ENCODE assay signal across 17 cellular contexts in the genomic region with DNA sequence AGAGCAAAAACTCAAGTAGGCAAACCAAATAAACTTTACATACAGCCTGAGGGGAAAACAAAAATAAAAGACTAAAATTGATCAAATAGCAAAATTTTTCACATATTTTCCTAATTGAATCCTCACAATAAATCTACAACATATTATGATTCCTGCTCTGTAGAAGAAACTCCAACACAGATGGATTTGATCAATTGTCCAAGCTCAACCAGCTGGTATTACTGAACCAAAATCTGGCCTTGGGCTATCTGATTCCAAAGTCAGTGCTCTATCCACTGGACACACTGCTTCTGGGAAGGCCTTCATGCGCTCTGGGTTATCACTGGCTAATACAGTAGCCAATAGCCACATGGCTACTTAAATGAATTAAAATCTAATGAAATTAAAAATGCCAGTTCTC. TPM values are rescaled to one million over a fixed set of nuclear protein-coding genes. Genes with fewer than 3 reads are reported as not detected.
DNase-seq lines count a peak whose midpoint lies in the region; ATAC-seq, FAIRE-seq and TF ChIP-seq lines count a peak whose summit lies in the region.
"Had no signal": no experiment of that assay in that cellular context is flagged by ENCODE, and none has a peak within 500 bp of the region (broad histone marks: within the 10 kb centered on the region; RNA-seq: fewer than 3 reads in every experiment).

No MANE protein-coding gene starts in this region.

- no peaks in the 10 kb centered on the region for H3K27me3 ChIP-seq in BE2C
- no peaks in the 10 kb centered on the region for H3K27me3 ChIP-seq in esophagus squamous epithelium
- H3K27me3 ChIP-seq in spleen (replicated peaks in 1 of 7): no peaks in the 10 kb centered on the region
- H3K27me3 ChIP-seq: BLaER1 had no signal

- peak overlapping the region; percentile 51 for H3K27ac Mint-ChIP-seq in activated T-helper 17 cell treated with anti-CD3 and anti-CD28 coated beads, Interleukin-2, amount 50 U/mL, for 72 hours
- H3K27ac Mint-ChIP-seq: HFFc6 had no signal

- H3K4me3 Mint-ChIP-seq in activated T-helper 17 cell treated with anti-CD3 and anti-CD28 coated beads, Interleukin-2, amount 50 U/mL, for 72 hours: no peak overlapping the region
- H3K4me3 Mint-ChIP-seq: CD8-positive, alpha-beta memory T cell; HFFc6 had no signal

- CTCF ChIA-PET in A549 (lab: Yijun Ruan, JAX): interaction anchor here (0.8 kb wide), 1 partner anchor 48 kb away, joined by 3 read pairs; no protein-coding TSS in a partner anchor

- H3K9me3 ChIP-seq in A549 (no peaks in the 10 kb centered on the region), BE2C (no peaks in the 10 kb centered on the region), esophagus squamous epithelium (no peaks in the 10 kb centered on the region), spleen (no peaks in the 10 kb centered on the region)
- H3K9me3 ChIP-seq: BLaER1, Caco-2 had no signal

- peaks cover 2% of the 10 kb centered on the region for H3K4me1 Mint-ChIP-seq in activated T-helper 17 cell treated with anti-CD3 and anti-CD28 coated beads, Interleukin-2, amount 50 U/mL, for 72 hours

- DNase-seq in A549 (ENCODE audit: low read depth in 1 of 2, low spot score in 1 of 2) (no peak), BE2C (peak; percentile 27), fibroblast of gingiva (ENCODE audit: low read depth) (peak; percentile 45), GM13976 (ENCODE audit: low spot score) (no peak), SW480 (ENCODE audit: low spot score) (no peak), esophagus squamous epithelium (lab: John Stamatoyannopoulos, UW) (no peak), spleen (no peak)
- DNase-seq: Caco-2; CD8-positive, alpha-beta memory T cell; DMS53; GOT3; HCEC 1CT; HFFc6 had no signal

- H3K9me3 Mint-ChIP-seq in activated T-helper 17 cell treated with anti-CD3 and anti-CD28 coated beads, Interleukin-2, amount 50 U/mL, for 72 hours: no peaks in the 10 kb centered on the region
- H3K9me3 Mint-ChIP-seq: CD8-positive, alpha-beta memory T cell; HFFc6 had no signal

- no peaks in the 10 kb centered on the region for H3K27me3 Mint-ChIP-seq in activated T-helper 17 cell treated with anti-CD3 and anti-CD28 coated beads, Interleukin-2, amount 50 U/mL, for 72 hours
- H3K27me3 Mint-ChIP-seq: CD8-positive, alpha-beta memory T cell had no signal

- no peak for TF ChIP-seq EP300 in A549 (IDR thresholded peaks at IDR 0.05)

- H3K36me3 ChIP-seq in BE2C (peaks cover 17% of the 10 kb centered on the region), esophagus squamous epithelium (peaks cover 0 to 20% (median 0%) of the 10 kb centered on the region in 3 donors), spleen (peaks cover 0 to 44% (median 17%) of the 10 kb centered on the region in 6 donors)

- TF ChIP-seq CTCF in A549 (IDR thresholded peaks at IDR 0.05) (no peak), BE2C (IDR thresholded peaks at IDR 0.05; ENCODE audit: low read depth, low read length) (no peak), GM13976 (IDR thresholded peaks at IDR 0.05; ENCODE audit: borderline replicate concordance, control extremely low read depth, extremely low read depth, insufficient read depth, missing control alignments) (no peak), esophagus squamous epithelium (IDR thresholded peaks at IDR 0.05) (no peak), spleen (IDR thresholded peaks at IDR 0.05 in 8 of 11, conservative IDR thresholded peaks at IDR 0.05 in 3 of 11) (no peak)

- TF ChIP-seq POLR2A in A549 (IDR thresholded peaks at IDR 0.05; ENCODE audit: low read length) (no peak), esophagus squamous epithelium (IDR thresholded peaks at IDR 0.05) (no peak), spleen (IDR thresholded peaks at IDR 0.05) (no peak)

- no peak for TF ChIP-seq RAD21 in A549 (conservative IDR thresholded peaks at IDR 0.05 in 1 of 2, IDR thresholded peaks at IDR 0.05 in 1 of 2)

- H3K27ac ChIP-seq in A549 (no peak overlapping the region), esophagus squamous epithelium (no peak overlapping the region), spleen (no peak overlapping the region)
- H3K27ac ChIP-seq: BLaER1, HL-60 had no signal

- H3K4me1 ChIP-seq in A549: peaks cover 30% of the 10 kb centered on the region
- peaks cover 14% of the 10 kb centered on the region for H3K4me1 ChIP-seq in BE2C
- peaks cover 0 to 7% (median 0%) of the 10 kb centered on the region in 3 donors for H3K4me1 ChIP-seq in esophagus squamous epithelium
- H3K4me1 ChIP-seq in spleen: peaks cover 0 to 8% (median 2%) of the 10 kb centered on the region in 6 donors

- intact Hi-C loops in esophagus squamous epithelium (cut with DNase I): no loop called here
- intact Hi-C loops in spleen (cut with DNase I; ENCODE audit: low total_unique reads): no loop called here

- POLR2A ChIA-PET in A549 (lab: Yijun Ruan, JAX): no interaction called here

- no peak for ATAC-seq in A549
- no peak for ATAC-seq in activated T-helper 17 cell treated with anti-CD3 and anti-CD28 coated beads, Interleukin-2, amount 50 U/mL, for 72 hours (replicated peaks)

- FAIRE-seq in A549 (lab: Jason Lieb, UNC): no peak
- FAIRE-seq: GM18507 had no signal

- H3K4me2 ChIP-seq in A549: no peak overlapping the region
- H3K4me2 ChIP-seq: BLaER1 had no signal

- 93% methylated on average over 1 of the region's 1 CpG for WGBS in A549 (ENCODE audit: missing lambda C conversion rate)
- WGBS in esophagus squamous epithelium, 2 donors: 100% methylated on average over 1 of the region's 1 CpG
- WGBS in spleen, 5 donors: 96 to 100% (median 100%) methylated on average over 1 of the region's 1 CpG

- H3K4me3 ChIP-seq in A549 (no peak overlapping the region), BE2C (ENCODE audit: low read depth, low read length) (no peak overlapping the region), esophagus squamous epithelium (no peak overlapping the region), spleen (no peak overlapping the region)
- H3K4me3 ChIP-seq: BLaER1 had no signal

- H3K36me3 Mint-ChIP-seq in activated T-helper 17 cell treated with anti-CD3 and anti-CD28 coated beads, Interleukin-2, amount 50 U/mL, for 72 hours (ENCODE audit: low read depth): peaks cover 84% of the 10 kb centered on the region

- in situ Hi-C loops in GM13976 (cut with MboI; ENCODE audit: low sequenced_read_pairs, unreplicated experiment): no loop called here

TF ChIP-seq in A549, 52 proteins besides CTCF, POLR2A, EP300 and RAD21:
- TF ChIP-seq, protein P1, sequence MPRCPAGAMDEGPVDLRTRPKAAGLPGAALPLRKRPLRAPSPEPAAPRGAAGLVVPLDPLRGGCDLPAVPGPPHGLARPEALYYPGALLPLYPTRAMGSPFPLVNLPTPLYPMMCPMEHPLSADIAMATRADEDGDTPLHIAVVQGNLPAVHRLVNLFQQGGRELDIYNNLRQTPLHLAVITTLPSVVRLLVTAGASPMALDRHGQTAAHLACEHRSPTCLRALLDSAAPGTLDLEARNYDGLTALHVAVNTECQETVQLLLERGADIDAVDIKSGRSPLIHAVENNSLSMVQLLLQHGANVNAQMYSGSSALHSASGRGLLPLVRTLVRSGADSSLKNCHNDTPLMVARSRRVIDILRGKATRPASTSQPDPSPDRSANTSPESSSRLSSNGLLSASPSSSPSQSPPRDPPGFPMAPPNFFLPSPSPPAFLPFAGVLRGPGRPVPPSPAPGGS (IDR thresholded peaks at IDR 0.05): no peak
- TF ChIP-seq EHMT2 (IDR thresholded peaks at IDR 0.05; ENCODE audit: low read depth): peak; percentile 62; the same call in 1 of the 2 replicates

RNA-seq across cellular contexts. Expression of a gene that starts 39.3 kb away (rescaled TPM):
- polyA plus RNA-seq in A549 (2011; rRNA removed) (27.2 and 31.5 TPM in 2 replicates), A549 (2017; fragmentation: RNase III; extraction: RNeasy Plus Mini Kit Qiagen cat#74134 plus additional on column Dnase treatment) (8.7 to 9.0 TPM (median 8.8 TPM) in 3 replicates), spleen (10 to 100 TPM in 1 of 3 donors, 1 to 10 TPM in 2; 4.0 to 11.4 (median 4.4) TPM)
- 11.3 and 13.9 TPM in 2 replicates for polyA plus RNA-seq in A549 (2012; cell fraction: cytosol; rRNA removed)
- 33.4 and 41.8 TPM in 2 replicates for polyA plus RNA-seq in A549 (2012; cell fraction: nucleus; rRNA removed)
- 207 and 209 TPM in 2 replicates for polyA minus RNA-seq in A549 (2011; rRNA and poly(A)+ RNA removed)
- 21.5 TPM for polyA plus RNA-seq in BE2C (2012; ENCODE audit: insufficient read depth, insufficient read length, low read depth)
- total RNA-seq in activated T-helper 17 cell treated with anti-CD3 and anti-CD28 coated beads, Interleukin-2, amount 50 U/mL, for 72 hours: 10 to 100 TPM; 21.3 to 25.9 TPM
- total RNA-seq in esophagus squamous epithelium (10 to 100 TPM in 2 of 4 donors, 1 to 10 TPM in 2; 4.3 to 19.5 (median 9.0) TPM), spleen (10 to 100 TPM; 14.2 to 26.5 (median 20.2) TPM)

Comparison
In these comparisons a context has a peak if more than half of its experiments do, and no peak if none do; other contexts are left out.
1. DNase-seq: peak in BE2C (single experiment) and fibroblast of gingiva (single experiment); none in A549 (0 of 2), GM13976 (single experiment), SW480 (single experiment), esophagus squamous epithelium (single experiment) and spleen (single experiment).